ENCODE assay signal across 8 cellular contexts in genomic region chr10:22022257-22023051, GRCh38. TPM values are rescaled to one million over a fixed set of nuclear protein-coding genes. Genes with fewer than 3 reads are reported as not detected.
A peak's percentile ranks its signal among the peaks of the same experiment; 100 is the strongest.
DNase-seq lines count a peak whose midpoint lies in the region; TF ChIP-seq lines count a peak whose summit lies in the region.

No MANE protein-coding gene starts in this region.

- H3K36me3 Mint-ChIP-seq in activated CD4-positive, alpha-beta memory T cell treated with anti-CD3 and anti-CD28 coated beads for 36 hours, result peaks cover 2% of the 10 kb centered on the region

- H3K4me3 Mint-ChIP-seq in activated CD4-positive, alpha-beta memory T cell treated with anti-CD3 and anti-CD28 coated beads for 36 hours, result peak overlapping the region; percentile 57

- peak overlapping the region; percentile 80 for H3K27ac Mint-ChIP-seq in activated CD4-positive, alpha-beta memory T cell treated with anti-CD3 and anti-CD28 coated beads for 36 hours

- peaks cover 5% of the 10 kb centered on the region for H3K4me1 ChIP-seq in cardiac muscle cell (ENCODE audit: low read depth)

- CTCF ChIA-PET in activated CD4-positive, alpha-beta memory T cell treated with anti-CD3 and anti-CD28 coated beads for 36 hours (lab: Charles Lee), result interaction anchor here (1.3 kb wide), 1 partner anchor 11 kb away, joined by 4 read pairs; no protein-coding TSS in a partner anchor

- peaks cover 21% of the 10 kb centered on the region for H3K4me1 Mint-ChIP-seq in activated CD4-positive, alpha-beta memory T cell treated with anti-CD3 and anti-CD28 coated beads for 36 hours (ENCODE audit: low read depth)

- H3K27me3 Mint-ChIP-seq in activated CD4-positive, alpha-beta memory T cell treated with anti-CD3 and anti-CD28 coated beads for 36 hours, result no peaks in the 10 kb centered on the region

- no peak overlapping the region for H3K4me3 ChIP-seq in cardiac muscle cell

- DNase-seq in NCI-H446 (lab: John Stamatoyannopoulos, UW), result peak; percentile 38 to 77
- peak; percentile 78 for DNase-seq in activated CD4-positive, alpha-beta memory T cell treated with anti-CD3 and anti-CD28 coated beads for 36 hours
- peak; percentile 86 to 93 for DNase-seq in cardiac muscle cell (ENCODE audit: low read depth in 1 of 2, low spot score in 1 of 2)
- DNase-seq in stimulated activated CD8-positive, alpha-beta memory T cell treated with anti-CD3 and anti-CD28 coated beads, Interleukin-4, amount 100 ng/mL, for 48 hours, result peak; percentile 43
- DNase-seq in midbrain (lab: John Stamatoyannopoulos, UW), result no peak
- DNase-seq in superior temporal gyrus (ENCODE audit: extremely low spot score), result no peak
- DNase-seq in NCI-H526 (lab: John Stamatoyannopoulos, UW), result no peak
- DNase-seq in dermis blood vessel endothelial cell, result no peak

- TF ChIP-seq CTCF in cardiac muscle cell (IDR thresholded peaks at IDR 0.05; ENCODE audit: low read depth, low read length), result no peak

- H3K9me3 Mint-ChIP-seq in activated CD4-positive, alpha-beta memory T cell treated with anti-CD3 and anti-CD28 coated beads for 36 hours, result no peaks in the 10 kb centered on the region

- intact Hi-C loops in activated CD4-positive, alpha-beta memory T cell treated with anti-CD3 and anti-CD28 coated beads for 36 hours (cut with micrococcal nuclease), result loop anchor here (1.0 to 5.0 kb wide), 4 partner anchors 19 to 300 kb away; partner anchors contain the start of genes BMI1 and DNAJC1

- no peaks in the 10 kb centered on the region for H3K36me3 ChIP-seq in cardiac muscle cell

- no peaks in the 10 kb centered on the region for H3K27me3 ChIP-seq in cardiac muscle cell

- H3K9me3 ChIP-seq in cardiac muscle cell (ENCODE audit: low read depth), result no peaks in the 10 kb centered on the region

- H3K27ac ChIP-seq in cardiac muscle cell, result peak overlapping the region; percentile 52

- POLR2A ChIA-PET in activated CD4-positive, alpha-beta memory T cell treated with anti-CD3 and anti-CD28 coated beads for 36 hours (lab: Charles Lee), result interaction anchor here (1.3 kb wide), 1 partner anchor 19 kb away, joined by 3 read pairs; the partner anchor contains the start of gene DNAJC1

RNA-seq across cellular contexts. Expression of gene DNAJC1, which starts 18.9 kb away (rescaled TPM):
- 10 to 100 TPM; 24.0 to 24.8 TPM for total RNA-seq in activated CD4-positive, alpha-beta memory T cell treated with anti-CD3 and anti-CD28 coated beads for 36 hours
- 39.2 and 57.1 TPM in 2 replicates for total RNA-seq in cardiac muscle cell
- 31.2 and 32.6 TPM in 2 replicates for polyA plus RNA-seq in cardiac muscle cell
- total RNA-seq in dermis blood vessel endothelial cell, result 36.1 and 41.0 TPM in 2 replicates

Comparison
In these comparisons a context has a peak if more than half of its experiments do, and no peak if none do; other contexts are left out.
1. DNase-seq: peak in NCI-H446 (2 of 2), activated CD4-positive, alpha-beta memory T cell treated with anti-CD3 and anti-CD28 coated beads for 36 hours (single experiment), cardiac muscle cell (2 of 2) and stimulated activated CD8-positive, alpha-beta memory T cell treated with anti-CD3 and anti-CD28 coated beads, Interleukin-4, amount 100 ng/mL, for 48 hours (single experiment); none in midbrain (single experiment), superior temporal gyrus (single experiment), NCI-H526 (0 of 2) and dermis blood vessel endothelial cell (single experiment).